ENCODE assay signal across 17 cellular contexts in genomic region chr10:21296575-21297355, GRCh38.
DNase-seq lines count a peak whose midpoint lies in the region; ATAC-seq and TF ChIP-seq lines count a peak whose summit lies in the region.
"Had no signal": no experiment of that assay in that cellular context is flagged by ENCODE, and none has a peak within 500 bp of the region (broad histone marks: within the 10 kb centered on the region; RNA-seq: fewer than 3 reads in every experiment).

No MANE protein-coding gene starts in this region.

- H3K4me2 ChIP-seq in mesendoderm (ENCODE audit: low read length), result no peak overlapping the region
- H3K4me2 ChIP-seq: PC-9 had no signal

- no peak for TF ChIP-seq POLR2A in sigmoid colon (IDR thresholded peaks at IDR 0.05)

- H3K79me2 ChIP-seq in mesendoderm (ENCODE audit: control insufficient read depth, insufficient read depth, low read length), result no peaks in the 10 kb centered on the region

- peak overlapping the region; percentile 17 for H3K56ac ChIP-seq in mesendoderm (ENCODE audit: low read length)

- no peak overlapping the region for H3K9ac ChIP-seq in mesendoderm (ENCODE audit: low read length)

- H3K4me3 ChIP-seq in mesendoderm (ENCODE audit: low read length) (no peak overlapping the region), sigmoid colon (no peak overlapping the region)
- H3K4me3 ChIP-seq: PC-9, SK-N-MC had no signal

- H3K23ac ChIP-seq in mesendoderm (ENCODE audit: low read length), result no peak overlapping the region

- no CpG with 5 or more reads among the region's 13 CpGs for WGBS in mesendoderm (ENCODE audit: extremely low coverage, insufficient coverage, low lambda C conversion rate)
- WGBS in sigmoid colon, 2 donors, result 92 to 94% methylated on average over 13 of the region's 13 CpGs

- H2AK5ac ChIP-seq in mesendoderm (ENCODE audit: low read length), result peak overlapping the region; percentile 41

- no peak for ATAC-seq in WTC11
- ATAC-seq in HG03108 (IDR thresholded peaks at IDR 0.05; ENCODE audit: unreplicated experiment), result no peak

- TF ChIP-seq CTCF in WTC11 (IDR thresholded peaks at IDR 0.05) (no peak), sigmoid colon (IDR thresholded peaks at IDR 0.05) (no peak)

- TF ChIP-seq EP300 in sigmoid colon (IDR thresholded peaks at IDR 0.05), result no peak

- no peaks in the 10 kb centered on the region for H3K9me3 Mint-ChIP-seq in WTC11
- H3K9me3 Mint-ChIP-seq: HFFc6, IgD-negative memory B cell had no signal

- no peaks in the 10 kb centered on the region for H3K36me3 Mint-ChIP-seq in WTC11

- intact Hi-C loops in sigmoid colon (cut with DNase I), result no loop called here

- H3K27me3 ChIP-seq in mesendoderm (ENCODE audit: insufficient read depth, low read length, poor library complexity) (no peaks in the 10 kb centered on the region), sigmoid colon (no peaks in the 10 kb centered on the region)

- CTCF ChIA-PET in WTC11 (lab: Charles Lee), result interaction anchor here (0.9 to 1.4 kb wide), 2 partner anchors 15 to 18 kb away, joined by 4 read pairs; no protein-coding TSS in a partner anchor

- no peak overlapping the region for H3K4ac ChIP-seq in mesendoderm (ENCODE audit: low read depth, low read length)

- H2BK5ac ChIP-seq in mesendoderm (ENCODE audit: low read length), result no peak overlapping the region

- peaks cover 75% of the 10 kb centered on the region for H3K4me1 Mint-ChIP-seq in WTC11
- H3K4me1 Mint-ChIP-seq: IgD-negative memory B cell had no signal

- no peaks in the 10 kb centered on the region for H3K27me3 Mint-ChIP-seq in WTC11 (ENCODE audit: low read depth)

- H3K4me3 Mint-ChIP-seq in WTC11, result no peak overlapping the region
- H3K4me3 Mint-ChIP-seq: HFFc6, IgD-negative memory B cell had no signal

- no peaks in the 10 kb centered on the region for H3K79me1 ChIP-seq in mesendoderm (ENCODE audit: low read length)

- H3K27ac ChIP-seq in mesendoderm (ENCODE audit: low read depth, low read length) (no peak overlapping the region), sigmoid colon (no peak overlapping the region)
- H3K27ac ChIP-seq: 22Rv1, C4-2B, PC-9, SK-N-MC had no signal

- peak overlapping the region; percentile 85 for H3K27ac Mint-ChIP-seq in WTC11
- H3K27ac Mint-ChIP-seq: HFFc6, IgD-negative memory B cell had no signal

- DNase-seq in NCI-H510A treated with DMSO at 0.1 percent for 48 hours (lab: John Stamatoyannopoulos, UW) (peak; percentile 6), NCI-H510A (lab: John Stamatoyannopoulos, UW) (no peak), WTC11 (ENCODE audit: low spot score) (no peak), mesendoderm (no peak), sigmoid colon (peak; percentile 53)
- no peak for DNase-seq in stimulated activated CD4-positive, alpha-beta T cell treated with anti-CD3 and anti-CD28 coated beads, Interleukin-2, amount 100 ng/mL, for 24 hours
- DNase-seq in activated effector memory CD4-positive, alpha-beta T cell treated with Interleukin-2 at 50 U/mL for 16 hours, result no peak
- DNase-seq: COR-L47, HFFc6, NCI-H2029, NCI-H524 treated with DMSO at 0.1 percent for 48 hours, PC-9 had no signal

- POLR2A ChIA-PET in WTC11 (lab: Charles Lee), result no interaction called here

- peak overlapping the region; percentile 77 for H2BK120ac ChIP-seq in mesendoderm (ENCODE audit: low read depth, low read length)

- H3K4me1 ChIP-seq in mesendoderm (ENCODE audit: control insufficient read depth, low read depth, low read length) (peaks cover 6% of the 10 kb centered on the region), sigmoid colon (peaks cover 0 to 12% (median 9%) of the 10 kb centered on the region in 4 donors)

- peak overlapping the region; percentile 97 for H2BK15ac ChIP-seq in mesendoderm (replicated peaks; ENCODE audit: low read depth)

- peak overlapping the region; percentile 88 for H3K18ac ChIP-seq in mesendoderm (ENCODE audit: low read length)

- H3K36me3 ChIP-seq in mesendoderm (ENCODE audit: control insufficient read depth, insufficient read depth, low read length), result no peaks in the 10 kb centered on the region
- no peaks in the 10 kb centered on the region for H3K36me3 ChIP-seq in sigmoid colon

- H4K8ac ChIP-seq in mesendoderm (ENCODE audit: low read depth, low read length), result no peak overlapping the region

- no peak overlapping the region for H4K5ac ChIP-seq in mesendoderm (ENCODE audit: low read length)

- H3K9me3 ChIP-seq in sigmoid colon, result no peaks in the 10 kb centered on the region

TF ChIP-seq in WTC11, 78 proteins besides CTCF, POLR2A, EP300 and RAD21:
- TF ChIP-seq SOX15 (CRISPR knock-in tag; IDR thresholded peaks at IDR 0.05) (no peak), ZNF121 (CRISPR knock-in tag; IDR thresholded peaks at IDR 0.05) (peak; percentile 94)
TF ChIP-seq in WTC11: peak in this region for 1.

Comparison
In these comparisons a context has a peak if more than half of its experiments do, and no peak if none do; other contexts are left out.
1. DNase-seq: peak in NCI-H510A treated with DMSO at 0.1 percent for 48 hours (single experiment) and sigmoid colon (single experiment); none in NCI-H510A (single experiment), WTC11 (single experiment), mesendoderm (single experiment), stimulated activated CD4-positive, alpha-beta T cell treated with anti-CD3 and anti-CD28 coated beads, Interleukin-2, amount 100 ng/mL, for 24 hours (0 of 2) and activated effector memory CD4-positive, alpha-beta T cell treated with Interleukin-2 at 50 U/mL for 16 hours (single experiment).